In genomic region chrX:46168254-46168653, GRCh38 we compare ENCODE assay signal across 38 cellular contexts.
"Had no signal": no experiment of that assay in that cellular context is flagged by ENCODE, and none has a peak within 500 bp of the region (broad histone marks: within the 10 kb centered on the region; RNA-seq: fewer than 3 reads in every experiment).

No MANE protein-coding gene starts in this region.

- ATAC-seq: activated CD8-positive, alpha-beta memory T cell treated with anti-CD3 and anti-CD28 coated beads, Interleukin-2, amount 10 ng/mL, durations not matched to agents 7 days and 5 days; PC-3; T-cell had no signal

- H3K4me2 ChIP-seq: SK-N-SH had no signal

- H3K4me1 ChIP-seq: Peyer's patch had no signal

- DNase-seq: activated CD4-positive, alpha-beta memory T cell treated with anti-CD3 and anti-CD28 coated beads, Interleukin-2, amount 10 ng/mL, durations not matched to agents 7 days and 5 days; activated CD4-positive, alpha-beta T cell treated with anti-CD3 and anti-CD28 coated beads for 1 hour; activated CD4-positive, alpha-beta T cell treated with anti-CD3 and anti-CD28 coated beads for 48 hours; activated CD4-positive, CD25-positive, alpha-beta regulatory T cell; activated CD8-positive, alpha-beta memory T cell treated with anti-CD3 and anti-CD28 coated beads for 24 hours; activated CD8-positive, alpha-beta memory T cell treated with anti-CD3 and anti-CD28 coated beads, Interleukin-2, amount 10 ng/mL, durations not matched to agents 7 days and 5 days; activated CD8-positive, alpha-beta memory T cell treated with anti-CD3 and anti-CD28 coated beads, Interleukin-2, amount 50 U/mL, for 48 hours; activated effector memory CD4-positive, alpha-beta T cell treated with Interleukin-2 at 50 U/mL for 16 hours; activated naive CD4-positive, alpha-beta T cell; activated naive CD4-positive, alpha-beta T cell treated with anti-CD3 and anti-CD28 coated beads, Interleukin-2, amount 50 U/mL, for 16 hours; activated naive CD8-positive, alpha-beta T cell treated with anti-CD3 and anti-CD28 coated beads for 36 hours; activated T-cell treated with anti-CD3 and anti-CD28 coated beads, Interleukin-2, amount 50 U/mL, for 48 hours; amniotic stem cell; Kasumi-1; KG1; MM.1S; NCI-H1092 treated with DMSO at 0.1 percent for 48 hours; NCI-H1417; NCI-H146; NCI-H187; NCI-H2029 treated with DMSO at 0.1 percent for 48 hours; NCI-H2107; NCI-H2171; NCI-H510A; NCI-H526; NCI-H748 treated with DMSO at 0.1 percent for 48 hours; NK-92 treated with Interleukin-12 subunit alpha and Interleukin-12 subunit beta, amount 100 ng/mL, for 24 hours; PC-3; Peyer's patch; RPMI8226; SHP77 treated with DMSO at 0.1 percent for 48 hours; SK-N-SH; T-cell; T-helper 2 cell; T-helper 9 cell; WERI-Rb-1 had no signal

- H3K27ac ChIP-seq: cardiac muscle cell, Peyer's patch, SJSA1, WERI-Rb-1 had no signal

- H3K27me3 ChIP-seq: cardiac muscle cell, Peyer's patch, SJSA1 had no signal

- H3K4me3 ChIP-seq: cardiac muscle cell, Peyer's patch, SJSA1 had no signal

- H3K9me3 ChIP-seq: Peyer's patch, SJSA1, SK-N-SH had no signal

- H3K9ac ChIP-seq: SK-N-SH had no signal

- H3K36me3 ChIP-seq: cardiac muscle cell, Peyer's patch, SJSA1, WERI-Rb-1 had no signal
